ENCODE assay signal across 20 cellular contexts in genomic region chr4:141462361-141462760, GRCh38.
"Had no signal": no experiment of that assay in that cellular context is flagged by ENCODE, and none has a peak within 500 bp of the region (broad histone marks: within the 10 kb centered on the region; RNA-seq: fewer than 3 reads in every experiment).

No MANE protein-coding gene starts in this region.

- H3K27me3 ChIP-seq: esophagus squamous epithelium, right lobe of liver, thyroid gland had no signal

- H3K4me3 Mint-ChIP-seq: activated naive CD4-positive, alpha-beta T cell treated with anti-CD3 and anti-CD28 coated beads, Interleukin-2, amount 50 U/mL, for 24 hours; naive B cell; stimulated activated naive CD8-positive, alpha-beta T cell treated with anti-CD3 and anti-CD28 coated beads, Interleukin-15, Interleukin-2, amounts not matched to agents 100 ng/mL and 50 ng/mL, for 24 hours; T-helper 2 cell treated with Interferon-gamma antibody and Interleukin-4, amounts not matched to agents 5 μg/mL and 100 μg/mL, for 36 hours had no signal

- H3K4me3 ChIP-seq: coronary artery, esophagus squamous epithelium, lower lobe of right lung, right lobe of liver, skin epidermis, thyroid gland had no signal

- H3K36me3 ChIP-seq: esophagus squamous epithelium, lower lobe of right lung, right lobe of liver, thyroid gland had no signal

- H3K36me3 Mint-ChIP-seq: activated naive CD4-positive, alpha-beta T cell treated with anti-CD3 and anti-CD28 coated beads, Interleukin-2, amount 50 U/mL, for 24 hours; naive B cell had no signal

- H3K4me1 ChIP-seq: lower lobe of right lung, parathyroid adenoma, right lobe of liver, thyroid gland had no signal

- H3K27ac Mint-ChIP-seq: activated naive CD4-positive, alpha-beta T cell treated with anti-CD3 and anti-CD28 coated beads, Interleukin-2, amount 50 U/mL, for 24 hours; naive B cell; stimulated activated naive CD8-positive, alpha-beta T cell treated with anti-CD3 and anti-CD28 coated beads, Interleukin-15, Interleukin-2, amounts not matched to agents 100 ng/mL and 50 ng/mL, for 24 hours; T-helper 2 cell treated with Interferon-gamma antibody and Interleukin-4, amounts not matched to agents 5 μg/mL and 100 μg/mL, for 36 hours had no signal

- H3K4me1 Mint-ChIP-seq: activated naive CD4-positive, alpha-beta T cell treated with anti-CD3 and anti-CD28 coated beads, Interleukin-2, amount 50 U/mL, for 24 hours; naive B cell had no signal

- DNase-seq: activated CD4-positive, alpha-beta T cell treated with anti-CD3 and anti-CD28 coated beads for 1 hour; activated CD4-positive, alpha-beta T cell treated with anti-CD3 and anti-CD28 coated beads, Interleukin-2, amount 50 U/mL, for 1 hour; activated gamma-delta T cell treated with Interleukin-2 at 50 U/mL for 16 hours; activated T-cell treated with anti-CD3 and anti-CD28 coated beads, Interleukin-2, amount 50 U/mL, for 1 hour; cerebellar nuclear complex; esophagus squamous epithelium; lower lobe of right lung; naive B cell; nucleus accumbens; right lobe of liver; stimulated activated CD4-positive, alpha-beta T cell treated with anti-CD3 and anti-CD28 coated beads, Interleukin-1b, Interleukin-23, amount 100 ng/mL, for 48 hours; substantia nigra; thyroid gland had no signal

- H3K9me3 Mint-ChIP-seq: activated naive CD4-positive, alpha-beta T cell treated with anti-CD3 and anti-CD28 coated beads, Interleukin-2, amount 50 U/mL, for 24 hours; stimulated activated naive CD8-positive, alpha-beta T cell treated with anti-CD3 and anti-CD28 coated beads, Interleukin-15, Interleukin-2, amounts not matched to agents 100 ng/mL and 50 ng/mL, for 24 hours; T-helper 2 cell treated with Interferon-gamma antibody and Interleukin-4, amounts not matched to agents 5 μg/mL and 100 μg/mL, for 36 hours had no signal

- H3K27me3 Mint-ChIP-seq: stimulated activated naive CD8-positive, alpha-beta T cell treated with anti-CD3 and anti-CD28 coated beads, Interleukin-15, Interleukin-2, amounts not matched to agents 100 ng/mL and 50 ng/mL, for 24 hours had no signal

- H3K9me3 ChIP-seq: esophagus squamous epithelium, lower lobe of right lung, right lobe of liver, thyroid gland had no signal

- ATAC-seq: left lobe of liver, lower lobe of right lung, right lobe of liver had no signal

- H3K27ac ChIP-seq: coronary artery, esophagus squamous epithelium, lower lobe of right lung, parathyroid adenoma, right lobe of liver, skin epidermis, thyroid gland had no signal
